In the genomic region with DNA sequence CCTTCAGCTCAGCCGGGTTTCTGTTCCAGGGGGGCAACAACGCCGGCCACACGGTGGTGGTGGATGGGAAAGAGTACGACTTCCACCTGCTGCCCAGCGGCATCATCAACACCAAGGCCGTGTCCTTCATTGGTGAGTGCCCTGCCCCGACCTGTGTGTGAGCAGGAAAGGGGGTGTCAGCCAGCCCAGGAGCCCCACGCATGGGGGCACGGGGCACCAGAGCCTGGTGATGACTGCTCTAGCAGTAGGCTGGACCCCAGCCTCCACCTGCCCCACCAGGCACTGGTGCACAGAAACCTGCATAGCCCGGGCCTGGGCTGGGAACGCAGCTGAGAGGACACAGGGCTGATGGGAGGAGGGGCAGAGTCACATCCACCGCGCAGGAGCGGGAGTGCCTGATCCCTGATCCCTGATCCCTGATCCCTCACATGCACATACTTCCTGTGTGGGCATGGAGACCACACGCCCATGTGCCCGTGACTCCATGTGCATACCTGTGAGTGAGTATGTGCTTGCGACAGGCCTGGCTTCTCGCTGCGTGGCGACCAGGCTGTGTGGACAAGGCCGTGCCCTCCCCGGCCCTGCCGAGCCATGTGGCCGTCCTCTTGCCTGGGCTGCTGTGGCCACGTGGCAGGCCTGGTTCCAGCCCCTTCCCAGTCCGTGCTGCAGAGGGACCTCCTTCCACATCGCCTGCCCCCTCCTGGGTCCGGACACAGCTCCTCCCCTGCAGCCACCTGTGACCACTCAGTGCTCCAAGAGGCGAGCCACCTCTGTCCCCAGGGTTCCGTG, we compare ENCODE assay signal across 9 cellular contexts. TPM values are rescaled to one million over a fixed set of nuclear protein-coding genes. Genes with fewer than 3 reads are reported as not detected.
A peak's percentile ranks its signal among the peaks of the same experiment; 100 is the strongest.
DNase-seq lines count a peak whose midpoint lies in the region; ATAC-seq and TF ChIP-seq lines count a peak whose summit lies in the region.
"Had no signal": no experiment of that assay in that cellular context is flagged by ENCODE, and none has a peak within 500 bp of the region (broad histone marks: within the 10 kb centered on the region; RNA-seq: fewer than 3 reads in every experiment).

No MANE protein-coding gene starts in this region.

- DNase-seq in left ventricle myocardium superior (peak; percentile 59), psoas muscle (peak; percentile 65 to 91), uterus (no peak), C1 segment of cervical spinal cord (lab: John Stamatoyannopoulos, UW) (no peak), NCI-H446 treated with DMSO at 0.1 percent for 48 hours (lab: John Stamatoyannopoulos, UW) (no peak)
- DNase-seq in activated CD4-positive, CD25-positive, alpha-beta regulatory T cell treated with anti-CD3 and anti-CD28 coated beads, Interleukin-2, amount 50 U/mL, for 72 hours = no peak
- DNase-seq: NCI-H1930; stimulated activated naive CD8-positive, alpha-beta T cell treated with anti-CD3 and anti-CD28 coated beads, Interleukin-15, amount 100 ng/mL, for 72 hours had no signal

- H3K36me3 ChIP-seq in psoas muscle (ENCODE audit: insufficient read depth in 1 of 2, low read depth in 1 of 2) (peaks cover 0 to 29% of the 10 kb centered on the region in 2 donors), uterus (no peaks in the 10 kb centered on the region)

- 32 to 47% (median 35%) methylated on average over 30 to 31 of the region's 31 CpGs for WGBS in psoas muscle, 3 donors

- H3K27ac ChIP-seq in angular gyrus (ENCODE audit: low read depth, low read length) (peak overlapping the region; percentile 52), psoas muscle (peak overlapping the region; percentile 96), uterus (peak overlapping the region; percentile 51 to 68)

- no peak for TF ChIP-seq POLR2A in uterus (IDR thresholded peaks at IDR 0.05)

- peaks cover 73% of the 10 kb centered on the region for H3K4me1 ChIP-seq in psoas muscle
- H3K4me1 ChIP-seq in uterus = no peaks in the 10 kb centered on the region

- peak overlapping the region; percentile 33 for H3K4me3 ChIP-seq in psoas muscle
- H3K4me3 ChIP-seq in uterus = no peak overlapping the region

- no peaks in the 10 kb centered on the region for H3K27me3 ChIP-seq in psoas muscle (ENCODE audit: insufficient read depth in 3 of 3, low read length in 2 of 3)
- no peaks in the 10 kb centered on the region for H3K27me3 ChIP-seq in uterus

- no peaks in the 10 kb centered on the region for H3K9me3 ChIP-seq in psoas muscle
- no peaks in the 10 kb centered on the region for H3K9me3 ChIP-seq in uterus

- ATAC-seq in left ventricle myocardium superior = peak; percentile 5
- peak; percentile 43 to 63 (median 52) for ATAC-seq in psoas muscle
- ATAC-seq: stimulated activated naive CD8-positive, alpha-beta T cell treated with anti-CD3 and anti-CD28 coated beads, Interleukin-15, amount 100 ng/mL, for 72 hours had no signal

- intact Hi-C loops in left ventricle myocardium superior (cut with micrococcal nuclease) = no loop called here
- intact Hi-C loops in psoas muscle (cut with DNase I) = no loop called here
- intact Hi-C loops in uterus (cut with DNase I; ENCODE audit: low total_unique reads) = no loop called here

- TF ChIP-seq CTCF in psoas muscle (IDR thresholded peaks at IDR 0.05) (no peak), uterus (IDR thresholded peaks at IDR 0.05) (no peak)

RNA-seq across cellular contexts. Expression of a gene that starts 11.2 kb away (rescaled TPM):
- total RNA-seq in left ventricle myocardium superior (226 TPM), psoas muscle (100 to 1,000 TPM; 201 to 359 (median 278) TPM), uterus (10 to 100 TPM in 1 of 4 donors, 1 to 10 TPM in 1, not detected in 2; 7.0 to 11.7 TPM)
- 100 to 1,000 TPM; 187 to 394 (median 300) TPM for polyA plus RNA-seq in psoas muscle

RNA-seq across cellular contexts. Expression of a gene that starts 17.8 kb away (rescaled TPM):
- 65.1 TPM for total RNA-seq in left ventricle myocardium superior
- 100 to 1,000 TPM in 1 of 4 donors, 10 to 100 TPM in 3; 55.8 to 105 (median 84.5) TPM for total RNA-seq in psoas muscle
- 100 to 1,000 TPM; 147 to 233 (median 233) TPM for polyA plus RNA-seq in psoas muscle
- 100 to 1,000 TPM in 3 of 4 donors, 10 to 100 TPM in 1; 79.4 to 366 (median 239) TPM for total RNA-seq in uterus

RNA-seq across cellular contexts. Expression of a gene that starts 45.8 kb away (rescaled TPM):
- 30.4 TPM for total RNA-seq in left ventricle myocardium superior
- 10 to 100 TPM; 16.4 to 26.3 (median 23.4) TPM for total RNA-seq in psoas muscle
- 10 to 100 TPM; 12.0 to 29.1 (median 12.8) TPM for polyA plus RNA-seq in psoas muscle
- 10 to 100 TPM; 13.5 to 79.4 (median 44.6) TPM for total RNA-seq in uterus

Comparison
In these comparisons a context has a peak if more than half of its experiments do, and no peak if none do; other contexts are left out.
1. DNase-seq: peak in left ventricle myocardium superior (single experiment) and psoas muscle (2 of 2); none in uterus (0 of 2), activated CD4-positive, CD25-positive, alpha-beta regulatory T cell treated with anti-CD3 and anti-CD28 coated beads, Interleukin-2, amount 50 U/mL, for 72 hours (single experiment), C1 segment of cervical spinal cord (0 of 14) and NCI-H446 treated with DMSO at 0.1 percent for 48 hours (single experiment).
2. RNA of a gene that starts 11.2 kb away (total RNA-seq): 201 to 359 TPM in psoas muscle and 226 TPM in left ventricle myocardium superior (single experiment); 7.0 to 11.7 TPM in uterus; every median in the first group is over 10 times any median in the second.
3. Peak in every context shown above with its lines, with median percentiles within 50 percentile points of each other: H3K27ac ChIP-seq.